ENCODE assay signal across 8 cellular contexts in genomic region chr7:42745357-42746022, GRCh38.
DNase-seq lines count a peak whose midpoint lies in the region; ATAC-seq and TF ChIP-seq lines count a peak whose summit lies in the region.

No MANE protein-coding gene starts in this region.

- POLR2A ChIA-PET in A673 (lab: Charles Lee; ENCODE audit: low non-redundant PET), result no interaction called here

- no peak overlapping the region for H2AFZ ChIP-seq in smooth muscle cell (ENCODE audit: low read depth)

- no peaks in the 10 kb centered on the region for H3K79me2 ChIP-seq in smooth muscle cell (ENCODE audit: low read depth)

- no peaks in the 10 kb centered on the region for H3K36me3 ChIP-seq in A673 (ENCODE audit: insufficient read depth, low read length, poor library complexity, severe bottlenecking)
- H3K36me3 ChIP-seq in esophagus muscularis mucosa, result no peaks in the 10 kb centered on the region
- no peaks in the 10 kb centered on the region for H3K36me3 ChIP-seq in smooth muscle cell (ENCODE audit: low read depth)

- H3F3A ChIP-seq in smooth muscle cell (ENCODE audit: low read depth), result no peaks in the 10 kb centered on the region

- TF ChIP-seq CTCF in A673 (conservative IDR thresholded peaks at IDR 0.05; ENCODE audit: low read depth, low read length), result peak; percentile 84
- peak in 2 of 3 experiments; percentile 27 to 50 for TF ChIP-seq CTCF in esophagus muscularis mucosa (IDR thresholded peaks at IDR 0.05)
- peak; percentile 40 for TF ChIP-seq CTCF in smooth muscle cell (IDR thresholded peaks at IDR 0.05; ENCODE audit: borderline replicate concordance, insufficient read depth, poor library complexity, severe bottlenecking)

- H3K4me2 ChIP-seq in smooth muscle cell, result no peak overlapping the region

- DNase-seq in A673 (ENCODE audit: low spot score) (peak; percentile 58), RPMI8226 (peak; percentile 64), esophagus muscularis mucosa (ENCODE audit: extremely low spot score) (no peak), smooth muscle cell (lab: John Stamatoyannopoulos, UW; ENCODE audit: unreplicated experiment) (no peak), NCI-H345 treated with DMSO at 0.1 percent for 48 hours (lab: John Stamatoyannopoulos, UW; ENCODE audit: unreplicated experiment) (no peak), NCI-H2227 treated with DMSO at 0.1 percent for 48 hours (lab: John Stamatoyannopoulos, UW) (no peak)

- BruUV-seq in A673 (replicated peaks; lab: Mats Ljungman, UMichigan), result no TSS peak

- 35% methylated on average over 3 of the region's 3 CpGs for WGBS in esophagus muscularis mucosa
- 38% methylated on average over 3 of the region's 3 CpGs for WGBS in smooth muscle cell (ENCODE audit: low lambda C conversion rate)

- H3K4me1 ChIP-seq in A673 (ENCODE audit: insufficient read depth, low read length, poor library complexity, severe bottlenecking) (no peaks in the 10 kb centered on the region), esophagus muscularis mucosa (peaks cover 0 to 14% (median 6%) of the 10 kb centered on the region in 4 donors), smooth muscle cell (ENCODE audit: low read depth) (no peaks in the 10 kb centered on the region)

- TF ChIP-seq POLR2A in esophagus muscularis mucosa (IDR thresholded peaks at IDR 0.05; ENCODE audit: low read depth), result no peak

- no peak for TF ChIP-seq EP300 in esophagus muscularis mucosa (IDR thresholded peaks at IDR 0.05)

- no peak overlapping the region for H3K4me3 ChIP-seq in A673 (ENCODE audit: low read depth, low read length, poor library complexity, severe bottlenecking)
- no peak overlapping the region for H3K4me3 ChIP-seq in esophagus muscularis mucosa
- no peak overlapping the region for H3K4me3 ChIP-seq in smooth muscle cell

- H3K9ac ChIP-seq in smooth muscle cell (ENCODE audit: low read depth), result no peak overlapping the region

- H3K27ac ChIP-seq in A673 (ENCODE audit: low read depth, low read length, poor library complexity, severe bottlenecking), result no peak overlapping the region
- peak overlapping the region in 1 of 4 donors; percentile 35 for H3K27ac ChIP-seq in esophagus muscularis mucosa (replicated peaks in 1 of 4)
- no peak overlapping the region for H3K27ac ChIP-seq in smooth muscle cell (ENCODE audit: low read depth)

- intact Hi-C loops in A673 (cut with micrococcal nuclease; ENCODE audit: unreplicated experiment), result no loop called here
- intact Hi-C loops in esophagus muscularis mucosa (cut with DNase I), result no loop called here

- no peaks in the 10 kb centered on the region for H4K20me1 ChIP-seq in smooth muscle cell (ENCODE audit: low read depth)

- CTCF ChIA-PET in A673 (lab: Charles Lee), result interaction anchor here (1.2 kb wide), 1 partner anchor 8 kb away, joined by 3 read pairs; no protein-coding TSS in a partner anchor

- H3K27me3 ChIP-seq in A673 (replicated peaks; ENCODE audit: insufficient read depth, low read depth, low read length, poor library complexity) (peaks cover 3% of the 10 kb centered on the region), esophagus muscularis mucosa (no peaks in the 10 kb centered on the region), smooth muscle cell (ENCODE audit: low read depth) (no peaks in the 10 kb centered on the region)

- ATAC-seq in GM18868 (IDR thresholded peaks at IDR 0.05; ENCODE audit: unreplicated experiment) (peak; percentile 62), HG02884 (IDR thresholded peaks at IDR 0.05; ENCODE audit: unreplicated experiment) (no peak)

- no peaks in the 10 kb centered on the region for H3K9me3 ChIP-seq in A673 (ENCODE audit: low read depth, low read length, poor library complexity, severe bottlenecking)
- no peaks in the 10 kb centered on the region for H3K9me3 ChIP-seq in esophagus muscularis mucosa
- H3K9me3 ChIP-seq in smooth muscle cell (replicated peaks; ENCODE audit: low read depth), result no peaks in the 10 kb centered on the region

Comparison
In these comparisons a context has a peak if more than half of its experiments do, and no peak if none do; other contexts are left out.
1. DNase-seq: peak in A673 (single experiment) and RPMI8226 (single experiment); none in esophagus muscularis mucosa (single experiment), smooth muscle cell (single experiment), NCI-H345 treated with DMSO at 0.1 percent for 48 hours (single experiment) and NCI-H2227 treated with DMSO at 0.1 percent for 48 hours (single experiment).
2. Peak in every context shown above with its lines, with median percentiles within 50 percentile points of each other: CTCF ChIP-seq.